In the genomic region with DNA sequence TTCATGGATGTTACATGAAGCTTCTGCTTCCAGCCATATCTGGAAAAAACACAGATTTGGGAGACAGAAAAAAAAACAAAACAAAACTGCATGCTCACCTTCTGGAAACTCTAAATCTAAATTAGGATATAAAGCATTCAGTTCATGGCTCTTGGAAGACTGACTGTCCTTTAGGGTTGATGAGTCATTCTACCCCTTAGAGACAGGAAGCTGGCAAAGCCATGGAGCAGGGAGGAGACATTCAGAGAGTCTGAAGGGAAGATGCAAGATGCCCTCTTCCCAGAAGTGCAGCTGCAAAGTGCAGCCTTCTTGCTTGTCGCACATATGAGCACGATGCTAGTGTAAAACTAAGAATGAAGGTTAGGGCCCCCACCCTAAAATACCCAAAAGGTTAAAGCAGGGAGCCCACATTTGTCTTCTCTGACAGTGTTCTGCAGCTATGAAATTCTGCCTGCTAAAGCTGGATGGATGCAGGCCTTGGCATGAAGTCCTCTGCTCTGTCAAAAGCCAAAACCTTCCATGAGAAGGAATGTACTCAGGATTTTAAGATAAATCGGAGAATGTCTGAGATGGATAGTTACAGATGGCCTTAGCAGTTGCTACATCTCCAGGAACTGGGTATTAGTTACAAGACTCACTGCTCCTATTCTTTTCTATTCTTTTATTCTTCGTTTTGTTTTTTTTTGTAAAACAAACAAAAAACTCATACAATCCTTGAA, we compare ENCODE assay signal across 1 cellular context.
TF ChIP-seq lines count a peak whose summit lies in the region.

No MANE protein-coding gene starts in this region.

TF ChIP-seq in SK-N-SH, 30 proteins besides CTCF, POLR2A, EP300 and RAD21 (continued from another document):
- TF ChIP-seq FOXM1 (IDR thresholded peaks at IDR 0.05; ENCODE audit: low read depth) = no peak
- TF ChIP-seq, protein P1, sequence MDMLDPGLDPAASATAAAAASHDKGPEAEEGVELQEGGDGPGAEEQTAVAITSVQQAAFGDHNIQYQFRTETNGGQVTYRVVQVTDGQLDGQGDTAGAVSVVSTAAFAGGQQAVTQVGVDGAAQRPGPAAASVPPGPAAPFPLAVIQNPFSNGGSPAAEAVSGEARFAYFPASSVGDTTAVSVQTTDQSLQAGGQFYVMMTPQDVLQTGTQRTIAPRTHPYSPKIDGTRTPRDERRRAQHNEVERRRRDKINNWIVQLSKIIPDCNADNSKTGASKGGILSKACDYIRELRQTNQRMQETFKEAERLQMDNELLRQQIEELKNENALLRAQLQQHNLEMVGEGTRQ (IDR thresholded peaks at IDR 0.05; ENCODE audit: borderline replicate concordance, low read depth, low read length) = no peak
- TF ChIP-seq CHD2 (IDR thresholded peaks at IDR 0.05; ENCODE audit: low read length, partially characterized antibody) = no peak
- no peak for TF ChIP-seq SMC3 (IDR thresholded peaks at IDR 0.05; ENCODE audit: low read depth, low read length)
- no peak for TF ChIP-seq ELF1 (IDR thresholded peaks at IDR 0.05)
- no peak for TF ChIP-seq RFX5 (IDR thresholded peaks at IDR 0.05; ENCODE audit: low read length)
- TF ChIP-seq MXI1 (IDR thresholded peaks at IDR 0.05; ENCODE audit: low read depth, low read length) = no peak
- no peak for TF ChIP-seq REST (IDR thresholded peaks at IDR 0.05; ENCODE audit: low read depth, low read length)
- TF ChIP-seq JUND (IDR thresholded peaks at IDR 0.05) = peak; percentile 84
- TF ChIP-seq MEF2A (IDR thresholded peaks at IDR 0.05; ENCODE audit: borderline replicate concordance, low read depth) = 0 out of 2 replicates have a peak, but pooled peaks have one; percentile 7
- 0 out of 2 replicates have a peak, but pooled peaks have one; percentile 11 for TF ChIP-seq RXRA (IDR thresholded peaks at IDR 0.05; ENCODE audit: borderline replicate concordance, low read depth)
- TF ChIP-seq ZBTB33 (IDR thresholded peaks at IDR 0.05; ENCODE audit: borderline replicate concordance, low read depth) = no peak
- TF ChIP-seq GABPA (IDR thresholded peaks at IDR 0.05; ENCODE audit: low read depth) = no peak
- no peak for TF ChIP-seq FOXJ3 (CRISPR knock-in tag; IDR thresholded peaks at IDR 0.05)
- 0 out of 2 replicates have a peak, but pooled peaks have one; percentile 21 for TF ChIP-seq MAX (IDR thresholded peaks at IDR 0.05; ENCODE audit: low read depth)
- no peak for TF ChIP-seq NRF1 (IDR thresholded peaks at IDR 0.05; ENCODE audit: low read depth, low read length)
- TF ChIP-seq NFIC (IDR thresholded peaks at IDR 0.05; ENCODE audit: borderline replicate concordance) = 0 out of 2 replicates have a peak, but pooled peaks have one; percentile 37
- no peak for TF ChIP-seq EZH2phosphoT487 (IDR thresholded peaks at IDR 0.05; ENCODE audit: borderline replicate concordance, low read depth)
- 0 out of 2 replicates have a peak, but pooled peaks have one; percentile 31 for TF ChIP-seq YY1 (IDR thresholded peaks at IDR 0.05; ENCODE audit: low read depth)
- TF ChIP-seq POLR2AphosphoS5 (IDR thresholded peaks at IDR 0.05; ENCODE audit: low read depth, low read length) = no peak
- TF ChIP-seq FOSL2 (IDR thresholded peaks at IDR 0.05; ENCODE audit: borderline replicate concordance, low read depth) = peak; percentile 85
- TF ChIP-seq PBX3 (IDR thresholded peaks at IDR 0.05) = peak; percentile 28; the same call in 1 of the 2 replicates
- no peak for TF ChIP-seq SIN3A (IDR thresholded peaks at IDR 0.05; ENCODE audit: borderline replicate concordance, low read depth, low read length)
- no peak for TF ChIP-seq TEAD4 (IDR thresholded peaks at IDR 0.05; ENCODE audit: borderline replicate concordance, insufficient read depth)
TF ChIP-seq in SK-N-SH: peak in this region for 9.
